In the genomic region with DNA sequence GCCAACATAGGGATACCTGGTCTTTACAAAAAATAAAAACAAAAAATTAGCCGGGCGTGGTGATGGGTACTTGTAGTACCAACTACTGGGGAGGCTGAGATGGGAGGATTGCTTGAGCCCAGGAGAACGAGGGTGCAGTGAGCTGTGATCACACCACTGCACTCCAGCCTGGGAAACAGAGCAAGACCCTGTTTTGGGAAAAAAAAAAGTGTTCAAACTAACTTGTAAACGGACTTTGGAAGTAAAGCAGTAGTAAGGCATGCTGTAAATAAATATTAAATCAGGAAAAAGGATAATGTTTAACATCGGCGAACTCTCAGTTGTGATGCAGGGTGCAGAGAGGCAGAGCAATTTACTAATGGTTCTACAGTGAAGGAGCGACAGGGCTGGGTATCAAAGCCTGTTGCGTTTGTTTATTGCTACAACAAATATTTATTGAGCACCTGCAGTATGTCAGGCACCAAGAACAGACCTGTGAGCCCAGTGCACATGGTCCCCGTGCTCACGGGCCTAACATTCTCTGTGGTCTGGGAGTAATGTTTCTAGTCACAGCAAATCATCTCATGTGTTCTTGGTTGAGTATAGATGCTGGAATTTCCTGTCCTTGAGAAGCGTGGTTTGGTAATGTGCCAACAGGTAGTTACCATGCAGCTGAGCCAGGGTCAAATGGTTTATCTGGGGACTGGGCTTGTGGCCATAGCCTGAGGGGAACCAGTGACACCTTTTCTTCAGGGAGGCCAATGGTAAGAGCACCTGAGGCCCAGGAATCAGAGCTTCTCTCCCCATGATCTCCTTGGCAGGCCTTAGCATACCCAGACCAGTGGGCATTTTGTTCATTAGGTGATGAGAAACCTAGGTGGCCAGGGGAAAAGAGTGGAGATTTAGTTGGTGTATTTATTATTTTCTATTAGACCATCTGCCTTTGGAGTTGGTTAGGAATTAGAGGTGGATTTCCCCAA, we compare ENCODE assay signal across 10 cellular contexts. TPM values are rescaled to one million over a fixed set of nuclear protein-coding genes. Genes with fewer than 3 reads are reported as not detected.
DNase-seq lines count a peak whose midpoint lies in the region; ATAC-seq, FAIRE-seq and TF ChIP-seq lines count a peak whose summit lies in the region.
"Had no signal": no experiment of that assay in that cellular context is flagged by ENCODE, and none has a peak within 500 bp of the region (broad histone marks: within the 10 kb centered on the region; RNA-seq: fewer than 3 reads in every experiment).

No MANE protein-coding gene starts in this region.

- no peaks in the 10 kb centered on the region for H3K27me3 ChIP-seq in keratinocyte (ENCODE audit: control insufficient read depth, extremely low read depth, insufficient read depth, low read length)
- H3K27me3 ChIP-seq in CD4-positive, alpha-beta T cell (ENCODE audit: control insufficient read depth, insufficient read depth, low read length) = peaks cover 8% of the 10 kb centered on the region

- peaks cover 37% of the 10 kb centered on the region for H3K27me3 Mint-ChIP-seq in CD4-positive, alpha-beta T cell

- H3K36me3 Mint-ChIP-seq in CD4-positive, alpha-beta T cell (ENCODE audit: low read depth) = no peaks in the 10 kb centered on the region

- FAIRE-seq in keratinocyte (lab: Jason Lieb, UNC) = peak; percentile 32

- TF ChIP-seq CTCF in keratinocyte (optimal IDR thresholded peaks at IDR 0.05 in 1 of 3, IDR thresholded peaks at IDR 0.05 in 1 of 3, conservative IDR thresholded peaks at IDR 0.05 in 1 of 3; ENCODE audit: extremely low read depth in 1 of 3, insufficient read depth in 2 of 3, low read length in 3 of 3) = no peak
- TF ChIP-seq CTCF in CD4-positive, alpha-beta T cell (IDR thresholded peaks at IDR 0.05) = no peak

- no peaks in the 10 kb centered on the region for H3K79me2 ChIP-seq in keratinocyte (ENCODE audit: control insufficient read depth, insufficient read depth, low read length)

- dilution Hi-C loops in keratinocyte (cut with MboI; ENCODE audit: extremely low pct_ligation_motif_present, low sequenced_read_pairs) = no loop called here

- H3K4me3 Mint-ChIP-seq in CD4-positive, alpha-beta T cell = no peak overlapping the region

- H3K9me3 Mint-ChIP-seq in CD4-positive, alpha-beta T cell = peaks cover 2% of the 10 kb centered on the region

- peaks cover 7% of the 10 kb centered on the region for H3K4me1 ChIP-seq in keratinocyte (ENCODE audit: control insufficient read depth, extremely low read depth, insufficient read depth, low read length)

- H3K4me2 ChIP-seq in keratinocyte (ENCODE audit: control insufficient read depth, extremely low read depth, insufficient read depth, low read depth, low read length) = no peak overlapping the region

- H4K20me1 ChIP-seq in keratinocyte (ENCODE audit: control insufficient read depth, extremely low read depth, insufficient read depth, low read length) = no peaks in the 10 kb centered on the region

- intact Hi-C loops in CD4-positive, alpha-beta T cell (cut with DNase I, micrococcal nuclease) = no loop called here

- no peaks in the 10 kb centered on the region for H3K36me3 ChIP-seq in keratinocyte (ENCODE audit: control insufficient read depth in 2 of 2, extremely low read depth in 1 of 2, insufficient read depth in 2 of 2, low read length in 2 of 2)

- no peak overlapping the region for H3K9ac ChIP-seq in keratinocyte (ENCODE audit: control insufficient read depth, extremely low read depth, insufficient read depth, low read length)

- DNase-seq in ELR (ENCODE audit: low read depth) = peak; percentile 38
- DNase-seq in NCI-H2029 treated with DMSO at 0.1 percent for 48 hours (lab: John Stamatoyannopoulos, UW) = peak; percentile 91
- peak; percentile 7 for DNase-seq in keratinocyte (ENCODE audit: low read depth, low spot score)
- DNase-seq in CD4-positive, alpha-beta T cell = no peak
- DNase-seq in stimulated activated CD4-positive, alpha-beta T cell treated with anti-CD3 and anti-CD28 coated beads, Interleukin-15, amount 100 ng/mL, for 24 hours = no peak
- no peak for DNase-seq in SIG-M5 (lab: John Stamatoyannopoulos, UW)
- DNase-seq: effector memory CD4-positive, alpha-beta T cell; NCI-H446 had no signal

- peak; percentile 87 for ATAC-seq in GM21529 (IDR thresholded peaks at IDR 0.05; ENCODE audit: unreplicated experiment)
- ATAC-seq in CD4-positive, alpha-beta T cell (ENCODE audit: poor library complexity) = no peak
- ATAC-seq in HG03354 (IDR thresholded peaks at IDR 0.05; ENCODE audit: poor library complexity, severe bottlenecking, unreplicated experiment) = no peak

- no peaks in the 10 kb centered on the region for H3K9me3 ChIP-seq in keratinocyte (ENCODE audit: control insufficient read depth, low read depth, low read length)
- H3K9me3 ChIP-seq in CD4-positive, alpha-beta T cell (ENCODE audit: control insufficient read depth, low read length) = no peaks in the 10 kb centered on the region

- H2AFZ ChIP-seq in keratinocyte (ENCODE audit: control insufficient read depth, low read length) = no peak overlapping the region

- no peaks in the 10 kb centered on the region for H3K9me1 ChIP-seq in keratinocyte (ENCODE audit: control insufficient read depth, extremely low read depth, insufficient read depth, low read length)

- POLR2A ChIA-PET in CD4-positive, alpha-beta T cell (lab: Charles Lee) = no interaction called here

- H3K4me1 Mint-ChIP-seq in CD4-positive, alpha-beta T cell (ENCODE audit: low read depth) = peaks cover under 1% of the 10 kb centered on the region

- CTCF ChIA-PET in CD4-positive, alpha-beta T cell (lab: Charles Lee) = no interaction called here

- H3K27ac ChIP-seq in keratinocyte (ENCODE audit: control insufficient read depth, insufficient read depth, low read length) = no peak overlapping the region
- no peak overlapping the region for H3K27ac ChIP-seq in CD4-positive, alpha-beta T cell (ENCODE audit: low read depth, low read length)

- H3K27ac Mint-ChIP-seq in CD4-positive, alpha-beta T cell = no peak overlapping the region

- no peak overlapping the region for H3K4me3 ChIP-seq in keratinocyte (ENCODE audit: control insufficient read depth in 2 of 3, extremely low read depth in 1 of 3, insufficient read depth in 2 of 3, low read depth in 1 of 3, low read length in 3 of 3)

RNA-seq across cellular contexts. Expression of gene GREB1, which starts 27.9 kb away (rescaled TPM):
- polyA plus RNA-seq in keratinocyte = 0.02 to 0.13 TPM (median 0.03 TPM) in 3 replicates
- polyA plus RNA-seq in keratinocyte (2011; ENCODE audit: low read depth) = not detected
- 0.06 and 0.17 TPM in 2 replicates for polyA plus RNA-seq in keratinocyte (2011; cell fraction: cytosol; rRNA removed)
- polyA plus RNA-seq in keratinocyte (2011; cell fraction: nucleus; rRNA removed) = 0.09 and 0.16 TPM in 2 replicates
- 0.06 and 0.10 TPM in 2 replicates for polyA plus RNA-seq in keratinocyte (2012; ENCODE audit: low replicate concordance)
- polyA minus RNA-seq in keratinocyte = 0.10 to 0.16 TPM in 2 of 3 replicates, not detected in the other
- polyA minus RNA-seq in keratinocyte (2011; cell fraction: cytosol; rRNA and poly(A)+ RNA removed) = not detected
- polyA minus RNA-seq in keratinocyte (2011; cell fraction: nucleus; rRNA and poly(A)+ RNA removed) = 0.16 and 0.21 TPM in 2 replicates
- under 1 TPM; 0.22 to 0.31 TPM for total RNA-seq in CD4-positive, alpha-beta T cell

RNA-seq across cellular contexts. Expression of gene E2F6, which starts 40.0 kb away (rescaled TPM):
- polyA plus RNA-seq in keratinocyte = 7.9 to 13.8 TPM (median 9.3 TPM) in 3 replicates
- polyA plus RNA-seq in keratinocyte (2011; ENCODE audit: low read depth) = 8.8 TPM
- 5.6 and 12.1 TPM in 2 replicates for polyA plus RNA-seq in keratinocyte (2011; cell fraction: cytosol; rRNA removed)
- polyA plus RNA-seq in keratinocyte (2011; cell fraction: nucleus; rRNA removed) = 10.5 and 15.0 TPM in 2 replicates
- 9.4 and 10.2 TPM in 2 replicates for polyA plus RNA-seq in keratinocyte (2012; ENCODE audit: low replicate concordance)
- 2.8 to 7.1 TPM (median 3.3 TPM) in 3 replicates for polyA minus RNA-seq in keratinocyte
- 6.9 TPM for polyA minus RNA-seq in keratinocyte (2011; cell fraction: cytosol; rRNA and poly(A)+ RNA removed)
- 3.9 and 7.6 TPM in 2 replicates for polyA minus RNA-seq in keratinocyte (2011; cell fraction: nucleus; rRNA and poly(A)+ RNA removed)
- total RNA-seq in CD4-positive, alpha-beta T cell = 1 to 10 TPM; 3.5 to 4.2 TPM

Comparison
In these comparisons a context has a peak if more than half of its experiments do, and no peak if none do; other contexts are left out.
1. DNase-seq: peak in ELR (single experiment), NCI-H2029 treated with DMSO at 0.1 percent for 48 hours (single experiment) and keratinocyte (single experiment); none in CD4-positive, alpha-beta T cell (0 of 10), stimulated activated CD4-positive, alpha-beta T cell treated with anti-CD3 and anti-CD28 coated beads, Interleukin-15, amount 100 ng/mL, for 24 hours (single experiment) and SIG-M5 (single experiment).